20 cellular contexts compared by ENCODE assay signal in the genomic region with DNA sequence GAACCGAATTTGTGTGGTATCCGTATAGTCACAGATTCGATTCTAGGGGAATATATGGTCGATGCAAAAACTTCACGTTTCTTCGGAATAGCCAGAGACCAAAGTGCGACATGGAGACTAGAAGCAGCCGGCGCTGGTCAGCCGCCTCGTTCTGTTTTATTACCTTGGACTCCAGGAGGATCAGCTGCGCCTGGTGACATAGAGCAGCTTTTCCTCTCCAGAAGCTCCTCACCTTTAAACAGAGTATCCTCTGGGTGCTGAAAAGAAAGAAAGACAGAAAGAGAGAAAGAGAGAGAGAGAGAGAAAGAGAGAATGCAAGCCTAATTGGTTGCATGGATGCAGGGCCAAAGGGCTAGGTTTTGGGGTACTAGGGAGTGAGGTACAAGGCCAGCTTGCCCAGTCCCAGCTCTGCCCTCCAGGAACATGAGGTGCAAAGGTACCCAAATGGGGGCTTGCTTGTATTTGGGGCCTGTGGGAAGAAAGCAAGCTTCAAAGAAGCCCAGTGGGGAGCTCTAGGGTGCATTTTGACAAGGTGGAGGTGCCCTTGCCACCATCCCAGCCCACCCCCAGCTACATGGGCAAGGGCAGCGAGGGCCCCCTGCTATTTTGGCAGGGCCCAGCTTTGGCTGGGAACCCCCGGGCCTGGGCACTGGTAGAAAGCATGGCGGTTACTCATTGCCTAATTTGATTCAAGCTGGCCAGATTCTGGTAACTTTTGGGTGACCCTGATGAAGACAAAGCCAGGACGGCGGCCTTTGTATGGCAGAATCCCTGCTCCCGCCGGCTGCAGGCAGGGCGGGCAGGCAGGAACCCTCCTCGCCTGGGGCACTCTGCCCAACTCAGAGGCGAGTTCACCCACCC. TPM values are rescaled to one million over a fixed set of nuclear protein-coding genes. Genes with fewer than 3 reads are reported as not detected.
"Had no signal": no experiment of that assay in that cellular context is flagged by ENCODE, and none has a peak within 500 bp of the region (broad histone marks: within the 10 kb centered on the region; RNA-seq: fewer than 3 reads in every experiment).

No MANE protein-coding gene starts in this region.

- ATAC-seq: activated T-helper 17 cell treated with anti-CD3 and anti-CD28 coated beads, Interleukin-2, amount 50 U/mL, for 72 hours; body of pancreas; esophagus mucosa; left lung had no signal

- DNase-seq: activated CD4-positive, alpha-beta memory T cell treated with anti-CD3 and anti-CD28 coated beads, Interleukin-2, amount 10 ng/mL, durations not matched to agents 7 days and 5 days; activated naive CD4-positive, alpha-beta T cell treated with anti-CD3 and anti-CD28 coated beads, Interleukin-2, amount 50 U/mL, for 16 hours; amniotic stem cell; body of pancreas; cerebellar nuclear complex; glutamatergic neuron; left lung; posterior cingulate gyrus; stimulated activated CD4-positive, alpha-beta T cell treated with anti-CD3 and anti-CD28 coated beads, Interleukin-2, amount 100 ng/mL, for 48 hours; stimulated activated CD8-positive, alpha-beta memory T cell treated with anti-CD3 and anti-CD28 coated beads, Interleukin-4, amount 100 ng/mL, for 48 hours; T-helper 9 cell; testis had no signal

- H3K27me3 ChIP-seq: SJSA1, testis had no signal

- H3K9me3 ChIP-seq: body of pancreas, left lung, right atrium auricular region, SJSA1, testis had no signal

- H3K36me3 ChIP-seq: left lung, right atrium auricular region had no signal

- H3K9me3 Mint-ChIP-seq: activated CD4-positive, alpha-beta memory T cell treated with anti-CD3 and anti-CD28 coated beads, Interleukin-2, amount 10 ng/mL, durations not matched to agents 7 days and 5 days; activated T-helper 17 cell treated with anti-CD3 and anti-CD28 coated beads, Interleukin-2, amount 50 U/mL, for 72 hours; dendritic cell treated with granulocyte-macrophage colony-stimulating factor and Interleukin-4, amounts not matched to agents 40 ng/mL and 50 ng/mL, for 4 days; memory B cell; neural crest cell; stimulated activated naive CD8-positive, alpha-beta T cell treated with anti-CD3 and anti-CD28 coated beads, Interleukin-15, Interleukin-2, amounts not matched to agents 100 ng/mL and 50 ng/mL, for 24 hours had no signal

- H3K36me3 Mint-ChIP-seq: memory B cell had no signal

- H3K4me1 ChIP-seq: left lung, SJSA1 had no signal

- H3K27ac ChIP-seq: body of pancreas, left lung, right atrium auricular region, SJSA1, testis had no signal

- H3K4me1 Mint-ChIP-seq: activated CD4-positive, alpha-beta memory T cell treated with anti-CD3 and anti-CD28 coated beads, Interleukin-2, amount 10 ng/mL, durations not matched to agents 7 days and 5 days; activated T-helper 17 cell treated with anti-CD3 and anti-CD28 coated beads, Interleukin-2, amount 50 U/mL, for 72 hours; memory B cell; neural crest cell had no signal

- H3K27ac Mint-ChIP-seq: activated CD4-positive, alpha-beta memory T cell treated with anti-CD3 and anti-CD28 coated beads, Interleukin-2, amount 10 ng/mL, durations not matched to agents 7 days and 5 days; activated T-helper 17 cell treated with anti-CD3 and anti-CD28 coated beads, Interleukin-2, amount 50 U/mL, for 72 hours; dendritic cell treated with granulocyte-macrophage colony-stimulating factor and Interleukin-4, amounts not matched to agents 40 ng/mL and 50 ng/mL, for 4 days; memory B cell; stimulated activated naive CD8-positive, alpha-beta T cell treated with anti-CD3 and anti-CD28 coated beads, Interleukin-15, Interleukin-2, amounts not matched to agents 100 ng/mL and 50 ng/mL, for 24 hours had no signal

- H3K4me3 ChIP-seq: body of pancreas, left lung, right atrium auricular region, SJSA1 had no signal

- H3K4me3 Mint-ChIP-seq: activated CD4-positive, alpha-beta memory T cell treated with anti-CD3 and anti-CD28 coated beads, Interleukin-2, amount 10 ng/mL, durations not matched to agents 7 days and 5 days; activated T-helper 17 cell treated with anti-CD3 and anti-CD28 coated beads, Interleukin-2, amount 50 U/mL, for 72 hours; dendritic cell treated with granulocyte-macrophage colony-stimulating factor and Interleukin-4, amounts not matched to agents 40 ng/mL and 50 ng/mL, for 4 days; memory B cell; neural crest cell; stimulated activated naive CD8-positive, alpha-beta T cell treated with anti-CD3 and anti-CD28 coated beads, Interleukin-15, Interleukin-2, amounts not matched to agents 100 ng/mL and 50 ng/mL, for 24 hours had no signal

RNA-seq across cellular contexts. Expression of a gene that starts 0.8 kb away (rescaled TPM):
- total RNA-seq: activated CD4-positive, alpha-beta memory T cell treated with anti-CD3 and anti-CD28 coated beads, Interleukin-2, amount 10 ng/mL, durations not matched to agents 7 days and 5 days; activated T-helper 17 cell treated with anti-CD3 and anti-CD28 coated beads, Interleukin-2, amount 50 U/mL, for 72 hours had no signal

RNA-seq across cellular contexts. Expression of a gene that starts 6.5 kb away (rescaled TPM):
- total RNA-seq: activated CD4-positive, alpha-beta memory T cell treated with anti-CD3 and anti-CD28 coated beads, Interleukin-2, amount 10 ng/mL, durations not matched to agents 7 days and 5 days; activated T-helper 17 cell treated with anti-CD3 and anti-CD28 coated beads, Interleukin-2, amount 50 U/mL, for 72 hours; right atrium auricular region had no signal

RNA-seq across cellular contexts. Expression of a gene that starts 21.1 kb away (rescaled TPM):
- total RNA-seq: activated CD4-positive, alpha-beta memory T cell treated with anti-CD3 and anti-CD28 coated beads, Interleukin-2, amount 10 ng/mL, durations not matched to agents 7 days and 5 days; activated T-helper 17 cell treated with anti-CD3 and anti-CD28 coated beads, Interleukin-2, amount 50 U/mL, for 72 hours; neural crest cell had no signal

RNA-seq across cellular contexts. Expression of a gene that starts 28.0 kb away (rescaled TPM):
- total RNA-seq: activated CD4-positive, alpha-beta memory T cell treated with anti-CD3 and anti-CD28 coated beads, Interleukin-2, amount 10 ng/mL, durations not matched to agents 7 days and 5 days; activated T-helper 17 cell treated with anti-CD3 and anti-CD28 coated beads, Interleukin-2, amount 50 U/mL, for 72 hours; neural crest cell had no signal

RNA-seq across cellular contexts. Expression of a gene that starts 34.0 kb away (rescaled TPM):
- total RNA-seq: activated CD4-positive, alpha-beta memory T cell treated with anti-CD3 and anti-CD28 coated beads, Interleukin-2, amount 10 ng/mL, durations not matched to agents 7 days and 5 days; activated T-helper 17 cell treated with anti-CD3 and anti-CD28 coated beads, Interleukin-2, amount 50 U/mL, for 72 hours; neural crest cell; right atrium auricular region; SJSA1 had no signal
